In genomic region chr4:183659029-183659870, GRCh38 we compare ENCODE assay signal across 8 cellular contexts. TPM values are rescaled to one million over a fixed set of nuclear protein-coding genes. Genes with fewer than 3 reads are reported as not detected.
A peak's percentile ranks its signal among the peaks of the same experiment; 100 is the strongest.
DNase-seq lines count a peak whose midpoint lies in the region; ATAC-seq, FAIRE-seq and TF ChIP-seq lines count a peak whose summit lies in the region.

TSS of gene RWDD4 (minus strand) at chr4:183659185. CDS start at chr4:183658952, 233 bp downstream.
TSS of gene TRAPPC11 (plus strand) at chr4:183659293. CDS start at chr4:183663868, 4,575 bp downstream.

- H3K27ac Mint-ChIP-seq in T-cell, result peak within 1 kb of the TSS; percentile 94 to 95

- POLR2A ChIA-PET in T-cell (lab: Charles Lee), result interaction anchor here in 1 of 2 donors (0.7 kb wide), 1 partner anchor 749 kb away, joined by 3 read pairs; no protein-coding TSS in a partner anchor

- ATAC-seq in HG02840 (IDR thresholded peaks at IDR 0.05; ENCODE audit: low FRiP score, unreplicated experiment), result peak; percentile 100
- ATAC-seq in T-cell (replicated peaks in 1 of 4), result peak; percentile 98 to 100 (median 99)
- ATAC-seq in heart left ventricle, result peak; percentile 100
- peak; percentile 100 for ATAC-seq in upper lobe of left lung (ENCODE audit: low FRiP score in 2 of 2)

- H3K36me3 Mint-ChIP-seq in T-cell, result peaks cover 15% of the 10 kb centered on the region

- TF ChIP-seq CTCF in adrenal gland (IDR thresholded peaks at IDR 0.05) (peak in 5 of 6 experiments; percentile 22 to 69 (median 50)), heart left ventricle (IDR thresholded peaks at IDR 0.05) (peak in 6 of 12 donors; percentile 11 to 41 (median 24)), upper lobe of left lung (IDR thresholded peaks at IDR 0.05) (peak in 5 of 6 experiments; percentile 29 to 90 (median 78))

- CTCF ChIA-PET in T-cell (lab: Charles Lee), result interaction anchor here in 1 of 2 donors (0.6 to 1.3 kb wide), 2 partner anchors 156 to 207 kb away, joined by 3 read pairs; no protein-coding TSS in a partner anchor

- no peaks in the 10 kb centered on the region for H3K27me3 ChIP-seq in adrenal gland
- H3K27me3 ChIP-seq in heart left ventricle, result no peaks in the 10 kb centered on the region
- H3K27me3 ChIP-seq in upper lobe of left lung, result no peaks in the 10 kb centered on the region

- peaks cover 22 to 32% of the 10 kb centered on the region in 2 donors for H3K4me1 ChIP-seq in adrenal gland (replicated peaks in 1 of 2)
- H3K4me1 ChIP-seq in heart left ventricle, result peaks cover 3 to 34% (median 21%) of the 10 kb centered on the region in 12 donors
- H3K4me1 ChIP-seq in upper lobe of left lung, result peaks cover 19 to 27% (median 20%) of the 10 kb centered on the region in 4 donors

- H3K9me3 ChIP-seq in adrenal gland (replicated peaks in 1 of 3) (no peaks in the 10 kb centered on the region), heart left ventricle (no peaks in the 10 kb centered on the region), upper lobe of left lung (no peaks in the 10 kb centered on the region)

- peak within 1 kb of the TSS; percentile 31 to 93 (median 86) for H3K4me3 ChIP-seq in adrenal gland
- H3K4me3 ChIP-seq in heart left ventricle, result peak within 1 kb of the TSS; percentile 51 to 95 (median 85)
- H3K4me3 ChIP-seq in upper lobe of left lung, result peak within 1 kb of the TSS; percentile 75 to 89 (median 88)

- no peaks in the 10 kb centered on the region for H3K9me3 Mint-ChIP-seq in T-cell

- TF ChIP-seq EP300 in upper lobe of left lung (IDR thresholded peaks at IDR 0.05), result no peak

- H3K27me3 Mint-ChIP-seq in T-cell, result no peaks in the 10 kb centered on the region

- peak within 1 kb of the TSS; percentile 93 to 98 (median 96) for H3K4me3 Mint-ChIP-seq in T-cell

- FAIRE-seq in GM12891 (lab: Jason Lieb, UNC), result peak; percentile 96

- intact Hi-C loops in adrenal gland (cut with DNase I), result loop anchor here in 1 of 2 donors (10.0 kb wide), 2 partner anchors 154 to 184 kb away; partner anchors contain the start of gene ING2
- intact Hi-C loops in heart left ventricle (cut with DNase I), result loop anchor here (2.0 to 10.0 kb wide), 6 partner anchors 152 to 186 kb away; partner anchors contain the start of gene ING2 (in 7 of the 10)
- intact Hi-C loops in posterior cingulate gyrus (cut with DNase I), result loop anchor here (1.0 to 5.0 kb wide), 2 partner anchors 155 to 243 kb away; no protein-coding TSS in a partner anchor

- 0 to 1% (median 0%) methylated on average over 16 to 53 of the region's 63 CpGs for WGBS in adrenal gland, 4 donors
- WGBS in heart left ventricle, 4 donors, result 0 to 2% (median 0%) methylated on average over 11 to 57 of the region's 63 CpGs
- 0% methylated on average over 33 to 39 of the region's 63 CpGs for WGBS in upper lobe of left lung, 2 donors

- DNase-seq in GM12891 (ENCODE audit: insufficient read length, low spot score) (peak; percentile 94), NCI-H1436 treated with DMSO at 0.1 percent for 48 hours (lab: John Stamatoyannopoulos, UW) (peak; percentile 60), T-cell (peak; percentile 89 to 99 (median 97)), adrenal gland (peak; percentile 98 to 99 (median 99)), heart left ventricle (peak; percentile 98 to 99 (median 99)), posterior cingulate gyrus (peak; percentile 95 to 100 (median 98)), upper lobe of left lung (peak; percentile 95 to 98)

- peaks cover 33 to 44% (median 41%) of the 10 kb centered on the region in 3 donors for H3K4me1 Mint-ChIP-seq in T-cell

- TF ChIP-seq POLR2A in GM12891 (IDR thresholded peaks at IDR 0.05; ENCODE audit: low read depth, low read length) (no peak), adrenal gland (IDR thresholded peaks at IDR 0.05) (peak; percentile 90 to 99), heart left ventricle (IDR thresholded peaks at IDR 0.05) (peak; percentile 80 to 98), upper lobe of left lung (IDR thresholded peaks at IDR 0.05) (peak in 3 of 4 donors; percentile 90 to 97 (median 91))

- peaks cover 0 to 6% of the 10 kb centered on the region in 2 donors for H3K36me3 ChIP-seq in adrenal gland (replicated peaks in 1 of 2)
- peaks cover 0 to 24% (median 5%) of the 10 kb centered on the region in 9 donors for H3K36me3 ChIP-seq in heart left ventricle
- H3K36me3 ChIP-seq in upper lobe of left lung, result peaks cover 0 to 14% (median 0%) of the 10 kb centered on the region in 4 donors

- H3K27ac ChIP-seq in adrenal gland (peak within 1 kb of the TSS; percentile 66 to 99 (median 92)), heart left ventricle (peak within 1 kb of the TSS; percentile 27 to 93 (median 88)), upper lobe of left lung (peak within 1 kb of the TSS; percentile 94 to 96 (median 94))

TF ChIP-seq in GM12891, 5 proteins besides CTCF, POLR2A, EP300 and RAD21:
- TF ChIP-seq TAF1 (IDR thresholded peaks at IDR 0.05; ENCODE audit: low read depth, low read length) (peak; percentile 28; the same call in 1 of the 2 replicates), SPI1 (IDR thresholded peaks at IDR 0.05; ENCODE audit: low read depth, low read length) (peak; percentile 35), POLR2AphosphoS5 (IDR thresholded peaks at IDR 0.05; ENCODE audit: low read depth, low read length) (no peak; the same call in none of the 2 replicates), POU2F2 (IDR thresholded peaks at IDR 0.05; ENCODE audit: low read depth, low read length) (peak; percentile 34; the same call in 1 of the 2 replicates), PAX5 (IDR thresholded peaks at IDR 0.05; ENCODE audit: insufficient read depth, low read length, severe bottlenecking) (no peak)

RNA-seq across cellular contexts. Expression of gene RWDD4, which starts in this region (rescaled TPM):
- 9.0 TPM for polyA plus RNA-seq in GM12891 (2012; ENCODE audit: low read depth, missing spikeins)
- total RNA-seq in T-cell (10 to 100 TPM in 3 of 5 donors, 1 to 10 TPM in 2; 7.9 to 12.2 (median 11.0) TPM), adrenal gland (100 to 1,000 TPM in 2 of 8 donors, 10 to 100 TPM in 6; 39.4 to 157 (median 59.8) TPM), heart left ventricle (10 to 100 TPM; 13.2 to 20.4 (median 15.8) TPM), upper lobe of left lung (10 to 100 TPM in 4 of 6 donors, 1 to 10 TPM in 2; 2.1 to 16.7 (median 14.4) TPM)
- polyA plus RNA-seq in adrenal gland (10 to 100 TPM; 27.0 to 57.6 (median 27.1) TPM), heart left ventricle (10 to 100 TPM in 1 of 2 donors, 1 to 10 TPM in 1; 8.2 to 17.8 TPM)

RNA-seq across cellular contexts. Expression of gene TRAPPC11, which starts in this region (rescaled TPM):
- 11.0 TPM for polyA plus RNA-seq in GM12891 (2012; ENCODE audit: low read depth, missing spikeins)
- total RNA-seq in T-cell, result 10 to 100 TPM; 28.0 to 50.6 (median 38.3) TPM
- 100 to 1,000 TPM in 1 of 8 donors, 10 to 100 TPM in 7; 34.9 to 116 (median 50.8) TPM for total RNA-seq in adrenal gland
- 10 to 100 TPM; 20.5 to 43.4 (median 21.7) TPM for polyA plus RNA-seq in adrenal gland
- 10 to 100 TPM; 16.3 to 28.5 (median 22.0) TPM for total RNA-seq in heart left ventricle
- polyA plus RNA-seq in heart left ventricle, result 10 to 100 TPM; 10.4 to 11.7 TPM
- total RNA-seq in upper lobe of left lung, result 10 to 100 TPM; 33.0 to 73.3 (median 39.1) TPM

Comparison
In these comparisons a context has a peak if more than half of its experiments do, and no peak if none do; other contexts are left out.
1. Peak in every context shown above with its lines: DNase-seq, ATAC-seq, H3K4me3 ChIP-seq and H3K27ac ChIP-seq.